ENCODE assay signal across 14 cellular contexts in genomic region chr22:39238966-39239510, GRCh38. TPM values are rescaled to one million over a fixed set of nuclear protein-coding genes. Genes with fewer than 3 reads are reported as not detected.
DNase-seq lines count a peak whose midpoint lies in the region; ATAC-seq and TF ChIP-seq lines count a peak whose summit lies in the region.
"Had no signal": no experiment of that assay in that cellular context is flagged by ENCODE, and none has a peak within 500 bp of the region (broad histone marks: within the 10 kb centered on the region; RNA-seq: fewer than 3 reads in every experiment).

No MANE protein-coding gene starts in this region.

- H3K4me1 ChIP-seq in heart right ventricle (peaks cover 30 to 93% (median 88%) of the 10 kb centered on the region in 9 donors), mesenchymal stem cell (ENCODE audit: control insufficient read depth, insufficient read depth, low read depth, low read length) (peaks cover 68% of the 10 kb centered on the region), upper lobe of left lung (peaks cover 93 to 100% (median 95%) of the 10 kb centered on the region in 4 donors)

- H2BK120ac ChIP-seq in mesenchymal stem cell (ENCODE audit: low read depth, low read length) = no peak overlapping the region

- no peak for TF ChIP-seq POLR2A in upper lobe of left lung (IDR thresholded peaks at IDR 0.05)

- H4K8ac ChIP-seq in mesenchymal stem cell (ENCODE audit: low read length) = no peak overlapping the region

- CTCF ChIA-PET in RWPE1 (lab: Yijun Ruan, JAX) = interaction anchor here (0.9 kb wide), 1 partner anchor 68 kb away, joined by 5 read pairs; no protein-coding TSS in a partner anchor

- H3K27me3 ChIP-seq in heart right ventricle (peaks cover 0 to 92% (median 0%) of the 10 kb centered on the region in 7 donors), mesenchymal stem cell (ENCODE audit: control insufficient read depth in 1 of 2, insufficient read depth in 1 of 2, low read length in 2 of 2) (peaks cover 0 to 84% of the 10 kb centered on the region in 2 experiments), upper lobe of left lung (peaks cover 0 to 7% (median 3%) of the 10 kb centered on the region in 4 donors)
- H3K27me3 ChIP-seq: cardiac muscle cell had no signal

- no peak overlapping the region for H3K4ac ChIP-seq in mesenchymal stem cell (ENCODE audit: low read depth in 1 of 2, low read length in 2 of 2)

- POLR2A ChIA-PET in RWPE1 (lab: Yijun Ruan, JAX; ENCODE audit: low non-redundant PET) = no interaction called here

- intact Hi-C loops in heart right ventricle (cut with DNase I) (loop anchor here in 6 of 10 donors (5.0 to 10.0 kb wide), 6 partner anchors 53 to 78 kb away; partner anchors contain the start of gene RPL3 (in 1 of the 6)), left ventricle myocardium superior (cut with micrococcal nuclease) (loop anchor here (10.0 kb wide), 2 partner anchors 56 to 64 kb away; no protein-coding TSS in a partner anchor)

- H2AFZ ChIP-seq in mesenchymal stem cell (ENCODE audit: low read depth, low read length) = no peak overlapping the region

- no peak overlapping the region for H3K18ac ChIP-seq in mesenchymal stem cell (ENCODE audit: low read depth in 1 of 2, low read length in 2 of 2)

- ATAC-seq in heart right ventricle (no peak), left ventricle myocardium superior (no peak), upper lobe of left lung (ENCODE audit: low FRiP score in 2 of 2) (no peak), GM19351 (IDR thresholded peaks at IDR 0.05; ENCODE audit: unreplicated experiment) (no peak), GM18867 (IDR thresholded peaks at IDR 0.05; ENCODE audit: unreplicated experiment) (no peak)
- ATAC-seq: WTC11 had no signal

- TF ChIP-seq EP300 in upper lobe of left lung (IDR thresholded peaks at IDR 0.05) = no peak

- no peak overlapping the region for H3K23ac ChIP-seq in mesenchymal stem cell (ENCODE audit: low read length in 2 of 2)

- peaks cover 22% of the 10 kb centered on the region for H3K79me1 ChIP-seq in mesenchymal stem cell (replicated peaks; ENCODE audit: low read length, poor library complexity, severe bottlenecking)

- H2BK12ac ChIP-seq in mesenchymal stem cell (ENCODE audit: low read length in 2 of 2) = no peak overlapping the region

- H3K9me3 ChIP-seq in heart right ventricle = no peaks in the 10 kb centered on the region
- no peaks in the 10 kb centered on the region for H3K9me3 ChIP-seq in mesenchymal stem cell (ENCODE audit: control insufficient read depth, low read length)
- no peaks in the 10 kb centered on the region for H3K9me3 ChIP-seq in upper lobe of left lung

- no peak overlapping the region for H3K9ac ChIP-seq in mesenchymal stem cell (ENCODE audit: low read length)

- no peak overlapping the region for H2BK15ac ChIP-seq in mesenchymal stem cell (ENCODE audit: low read depth, poor library complexity, severe bottlenecking)

- no peak overlapping the region for H3K14ac ChIP-seq in mesenchymal stem cell (ENCODE audit: low read length in 2 of 2)

- TF ChIP-seq CTCF in heart right ventricle (IDR thresholded peaks at IDR 0.05) = no peak
- no peak for TF ChIP-seq CTCF in RWPE1 (conservative IDR thresholded peaks at IDR 0.05; ENCODE audit: low read depth)
- no peak for TF ChIP-seq CTCF in upper lobe of left lung (IDR thresholded peaks at IDR 0.05)

- H3K36me3 ChIP-seq in heart right ventricle (peaks cover 0 to 20% (median 0%) of the 10 kb centered on the region in 9 donors), mesenchymal stem cell (ENCODE audit: control insufficient read depth in 1 of 2, insufficient read depth in 2 of 2, low read depth in 1 of 2, low read length in 2 of 2) (peaks cover 0 to 54% of the 10 kb centered on the region in 2 experiments), upper lobe of left lung (no peaks in the 10 kb centered on the region)
- H3K36me3 ChIP-seq: cardiac muscle cell had no signal

- no peak overlapping the region for H3K4me2 ChIP-seq in mesenchymal stem cell (ENCODE audit: low read length, poor library complexity, severe bottlenecking)

- no peak overlapping the region for H2BK5ac ChIP-seq in mesenchymal stem cell (ENCODE audit: low read depth, low read length, poor library complexity, severe bottlenecking)

- H3K4me3 ChIP-seq in heart right ventricle (peak overlapping the region in 5 of 10 donors; percentile 4 to 87 (median 80)), mesenchymal stem cell (ENCODE audit: insufficient read depth in 1 of 2, low read depth in 1 of 2, low read length in 2 of 2) (no peak overlapping the region), upper lobe of left lung (peak overlapping the region in 1 of 4 donors; percentile 79)
- H3K4me3 ChIP-seq: cardiac muscle cell, SK-N-MC had no signal

- WGBS in heart right ventricle, 2 donors = 57 to 71% methylated on average over 12 of the region's 12 CpGs
- 94% methylated on average over 12 of the region's 12 CpGs for WGBS in mesenchymal stem cell
- WGBS in upper lobe of left lung, 2 donors = 54 to 55% methylated on average over 10 to 12 of the region's 12 CpGs

- H3K27ac ChIP-seq in heart right ventricle (peak overlapping the region in 9 of 10 donors; percentile 85 to 98 (median 92)), RWPE1 (peak overlapping the region; percentile 90), mesenchymal stem cell (ENCODE audit: low read length, poor library complexity, severe bottlenecking) (no peak overlapping the region), upper lobe of left lung (peak overlapping the region; percentile 73 to 92 (median 81))
- H3K27ac ChIP-seq: cardiac muscle cell, SK-N-MC had no signal

- DNase-seq in heart right ventricle = no peak
- no peak for DNase-seq in left ventricle myocardium superior
- DNase-seq in RWPE1 (ENCODE audit: low spot score) = no peak
- no peak for DNase-seq in mesenchymal stem cell
- no peak for DNase-seq in upper lobe of left lung
- DNase-seq in activated effector memory CD4-positive, alpha-beta T cell treated with anti-CD3 and anti-CD28 coated beads, Interleukin-2, amount 50 U/mL, for 16 hours = no peak
- DNase-seq: DND-41, KBM-7, NCI-H1930 had no signal

- no peak overlapping the region for H2AK5ac ChIP-seq in mesenchymal stem cell (ENCODE audit: low read length, severe bottlenecking)

- H4K91ac ChIP-seq in mesenchymal stem cell (ENCODE audit: low read length) = peak overlapping the region; percentile 4

RNA-seq across cellular contexts. Expression of gene PDGFB, which starts 5.7 kb away (rescaled TPM):
- total RNA-seq in heart right ventricle = 10 to 100 TPM in 9 of 10 donors, 1 to 10 TPM in 1; 9.9 to 45.6 (median 18.5) TPM
- polyA plus RNA-seq in heart right ventricle = 10 to 100 TPM; 14.5 to 19.1 TPM
- 19.9 TPM for total RNA-seq in left ventricle myocardium superior
- 3.4 TPM for polyA plus RNA-seq in mesenchymal stem cell (2013, experiment 1 of 2)
- polyA plus RNA-seq in mesenchymal stem cell (2013, experiment 2 of 2) = 3.6 TPM
- total RNA-seq in upper lobe of left lung = 10 to 100 TPM; 15.4 to 41.7 (median 24.1) TPM
